Comparison of ENCODE assay signal across 9 cellular contexts in genomic region chr2:46275995-46276394, GRCh38. TPM values are rescaled to one million over a fixed set of nuclear protein-coding genes. Genes with fewer than 3 reads are reported as not detected.
DNase-seq lines count a peak whose midpoint lies in the region; TF ChIP-seq lines count a peak whose summit lies in the region.
"Had no signal": no experiment of that assay in that cellular context is flagged by ENCODE, and none has a peak within 500 bp of the region (broad histone marks: within the 10 kb centered on the region; RNA-seq: fewer than 3 reads in every experiment).

No MANE protein-coding gene starts in this region.

- intact Hi-C loops in uterus (cut with DNase I; ENCODE audit: low total_unique reads) (no loop called here), MCF 10A (cut with micrococcal nuclease) (no loop called here)

- H3K4ac ChIP-seq in mesenchymal stem cell (ENCODE audit: low read depth in 1 of 2, low read length in 2 of 2), result peak overlapping the region in 1 of 2 experiments; percentile 80

- H3K4me1 Mint-ChIP-seq in endodermal cell, result peaks cover 2% of the 10 kb centered on the region
- H3K4me1 Mint-ChIP-seq in MCF 10A (ENCODE audit: insufficient read depth, unreplicated experiment), result peaks cover 8% of the 10 kb centered on the region

- H3K27me3 Mint-ChIP-seq in endodermal cell (ENCODE audit: insufficient read depth), result peaks cover 14% of the 10 kb centered on the region
- no peaks in the 10 kb centered on the region for H3K27me3 Mint-ChIP-seq in MCF 10A (ENCODE audit: insufficient read depth, unreplicated experiment)

- peak overlapping the region in 1 of 2 experiments; percentile 60 for H3K23ac ChIP-seq in mesenchymal stem cell (ENCODE audit: low read length in 2 of 2)

- DNase-seq in activated T-cell treated with anti-CD3 and anti-CD28 coated beads for 48 hours (ENCODE audit: low read depth), result peak; percentile 10
- no peak for DNase-seq in activated T-cell treated with anti-CD3 and anti-CD28 coated beads for 4 hours
- peak; percentile 86 for DNase-seq in endodermal cell
- no peak for DNase-seq in mesenchymal stem cell
- peak; percentile 43 to 59 for DNase-seq in uterus
- no peak for DNase-seq in middle frontal gyrus (ENCODE audit: extremely low spot score, low spot score)
- no peak for DNase-seq in MCF 10A (ENCODE audit: unreplicated experiment)
- DNase-seq in NCI-H82 treated with DMSO at 0.1 percent for 48 hours (lab: John Stamatoyannopoulos, UW; ENCODE audit: unreplicated experiment), result no peak

- H3K9me3 Mint-ChIP-seq in endodermal cell (no peaks in the 10 kb centered on the region), MCF 10A (ENCODE audit: unreplicated experiment) (no peaks in the 10 kb centered on the region)

- H2AK5ac ChIP-seq in mesenchymal stem cell (ENCODE audit: low read length, severe bottlenecking), result no peak overlapping the region

- peaks cover 13% of the 10 kb centered on the region for H3K27me3 ChIP-seq in endodermal cell (ENCODE audit: control insufficient read depth, insufficient read depth, low read length, poor library complexity, severe bottlenecking)
- peaks cover 0 to 6% of the 10 kb centered on the region in 2 experiments for H3K27me3 ChIP-seq in mesenchymal stem cell (ENCODE audit: control insufficient read depth in 1 of 2, insufficient read depth in 1 of 2, low read length in 2 of 2)
- no peaks in the 10 kb centered on the region for H3K27me3 ChIP-seq in uterus

- peak overlapping the region in 1 of 2 experiments; percentile 26 for H3K14ac ChIP-seq in mesenchymal stem cell (ENCODE audit: low read length in 2 of 2)

- H3K18ac ChIP-seq in mesenchymal stem cell (ENCODE audit: low read depth in 1 of 2, low read length in 2 of 2), result peak overlapping the region; percentile 73 to 93

- POLR2A ChIA-PET in MCF 10A (lab: Yijun Ruan, JAX), result no interaction called here

- WGBS in endodermal cell (ENCODE audit: insufficient coverage in 1 of 2, insufficient read length in 1 of 2), 2 experiments, result 79 to 81% methylated on average over 10 to 20 of the region's 20 CpGs
- WGBS in mesenchymal stem cell, result 58% methylated on average over 20 of the region's 20 CpGs

- H4K8ac ChIP-seq in mesenchymal stem cell (ENCODE audit: low read length), result peak overlapping the region; percentile 66

- TF ChIP-seq CTCF in endodermal cell (conservative IDR thresholded peaks at IDR 0.05), result no peak
- no peak for TF ChIP-seq CTCF in uterus (IDR thresholded peaks at IDR 0.05)
- no peak for TF ChIP-seq CTCF in MCF 10A (IDR thresholded peaks at IDR 0.05; ENCODE audit: unreplicated experiment)

- H4K91ac ChIP-seq in mesenchymal stem cell (ENCODE audit: low read length), result peak overlapping the region; percentile 83

- peak overlapping the region in 1 of 2 experiments; percentile 90 for H2BK12ac ChIP-seq in mesenchymal stem cell (ENCODE audit: low read length in 2 of 2)

- peak overlapping the region; percentile 50 for H2BK120ac ChIP-seq in mesenchymal stem cell (ENCODE audit: low read depth, low read length)

- BruUV-seq in MCF 10A (replicated peaks; lab: Mats Ljungman, UMichigan), result no TSS peak

- no peak overlapping the region for H3K4me2 ChIP-seq in mesenchymal stem cell (ENCODE audit: low read length, poor library complexity, severe bottlenecking)

- H3K27ac ChIP-seq in endodermal cell (ENCODE audit: low read depth, low read length) (no peak overlapping the region), mesenchymal stem cell (ENCODE audit: low read length, poor library complexity, severe bottlenecking) (no peak overlapping the region), uterus (peak overlapping the region; percentile 24 to 46)
- H3K27ac ChIP-seq: 22Rv1 had no signal

- CTCF ChIA-PET in MCF 10A (lab: Yijun Ruan, JAX), result interaction anchor here (0.7 to 1.2 kb wide), 3 partner anchors 29 to 213 kb away, joined by 3 to 5 read pairs (median 3); no protein-coding TSS in a partner anchor

- H3K4me3 ChIP-seq in endodermal cell (ENCODE audit: low read length) (no peak overlapping the region), mesenchymal stem cell (ENCODE audit: insufficient read depth in 1 of 2, low read depth in 1 of 2, low read length in 2 of 2) (no peak overlapping the region), uterus (no peak overlapping the region)

- H3K36me3 ChIP-seq in endodermal cell (ENCODE audit: control insufficient read depth, insufficient read depth, low read length), result no peaks in the 10 kb centered on the region
- H3K36me3 ChIP-seq in mesenchymal stem cell (ENCODE audit: control insufficient read depth in 1 of 2, insufficient read depth in 2 of 2, low read depth in 1 of 2, low read length in 2 of 2), result no peaks in the 10 kb centered on the region
- H3K36me3 ChIP-seq in uterus, result no peaks in the 10 kb centered on the region

- no peaks in the 10 kb centered on the region for H3K9me3 ChIP-seq in endodermal cell (ENCODE audit: control insufficient read depth, low read length)
- no peaks in the 10 kb centered on the region for H3K9me3 ChIP-seq in mesenchymal stem cell (ENCODE audit: control insufficient read depth, low read length)
- H3K9me3 ChIP-seq in uterus, result no peaks in the 10 kb centered on the region

- H3K36me3 Mint-ChIP-seq in endodermal cell (ENCODE audit: low read depth) (no peaks in the 10 kb centered on the region), MCF 10A (ENCODE audit: insufficient read depth, unreplicated experiment) (peaks cover 4% of the 10 kb centered on the region)

- H3K4me3 Mint-ChIP-seq in endodermal cell (no peak overlapping the region), MCF 10A (ENCODE audit: unreplicated experiment) (no peak overlapping the region)

- H2BK15ac ChIP-seq in mesenchymal stem cell (ENCODE audit: low read depth, poor library complexity, severe bottlenecking), result peak overlapping the region; percentile 26

- no peak for TF ChIP-seq POLR2A in uterus (IDR thresholded peaks at IDR 0.05)

- H2BK5ac ChIP-seq in mesenchymal stem cell (ENCODE audit: low read depth, low read length, poor library complexity, severe bottlenecking), result no peak overlapping the region

- H2AFZ ChIP-seq in mesenchymal stem cell (ENCODE audit: low read depth, low read length), result peak overlapping the region; percentile 89

- H3K4me1 ChIP-seq in endodermal cell (ENCODE audit: control insufficient read depth, insufficient read depth, low read length), result no peaks in the 10 kb centered on the region
- H3K4me1 ChIP-seq in mesenchymal stem cell (ENCODE audit: control insufficient read depth, insufficient read depth, low read depth, low read length), result peaks cover 22% of the 10 kb centered on the region
- no peaks in the 10 kb centered on the region for H3K4me1 ChIP-seq in uterus

- no peaks in the 10 kb centered on the region for H3K79me1 ChIP-seq in mesenchymal stem cell (replicated peaks; ENCODE audit: low read length, poor library complexity, severe bottlenecking)

- no peak overlapping the region for H3K9ac ChIP-seq in endodermal cell (ENCODE audit: extremely low read depth, low read length, poor library complexity, severe bottlenecking)
- H3K9ac ChIP-seq in mesenchymal stem cell (ENCODE audit: low read length), result no peak overlapping the region

- H3K27ac Mint-ChIP-seq in endodermal cell (no peak overlapping the region), MCF 10A (ENCODE audit: low read depth, unreplicated experiment) (no peak overlapping the region)

RNA-seq across cellular contexts. Expression of gene EPAS1, which starts 21.2 kb away (rescaled TPM):
- 1 to 10 TPM; 1.2 to 1.9 TPM for total RNA-seq in endodermal cell
- polyA plus RNA-seq in endodermal cell (2013, experiment 1 of 2), result 1.2 TPM
- polyA plus RNA-seq in endodermal cell (2013, experiment 2 of 2), result 1.5 TPM
- 237 TPM for polyA plus RNA-seq in mesenchymal stem cell (2013, experiment 1 of 2)
- polyA plus RNA-seq in mesenchymal stem cell (2013, experiment 2 of 2), result 244 TPM
- 100 to 1,000 TPM in 3 of 4 donors, 10 to 100 TPM in 1; 35.0 to 465 (median 202) TPM for total RNA-seq in uterus
- 146 and 200 TPM in 2 replicates for total RNA-seq in MCF 10A (2022)

Comparison
In these comparisons a context has a peak if more than half of its experiments do, and no peak if none do; other contexts are left out.
1. DNase-seq: peak in activated T-cell treated with anti-CD3 and anti-CD28 coated beads for 48 hours (single experiment), endodermal cell (single experiment) and uterus (2 of 2); none in activated T-cell treated with anti-CD3 and anti-CD28 coated beads for 4 hours (single experiment), mesenchymal stem cell (single experiment), middle frontal gyrus (single experiment), MCF 10A (single experiment) and NCI-H82 treated with DMSO at 0.1 percent for 48 hours (single experiment).
2. H3K27ac ChIP-seq: peak in uterus (2 of 2); none in endodermal cell (single experiment) and mesenchymal stem cell (single experiment).
3. RNA of gene EPAS1, which starts 21.2 kb away (total RNA-seq): 35.0 to 465 TPM in uterus and 146 to 200 TPM in MCF 10A; 1.2 to 1.9 TPM in endodermal cell; every median in the first group is over 10 times any median in the second.